ENCODE assay signal across 2 cellular contexts in genomic region chr5:54470191-54470590, GRCh38.
TF ChIP-seq lines count a peak whose summit lies in the region.

No MANE protein-coding gene starts in this region.

TF ChIP-seq in A549, 52 proteins besides CTCF, POLR2A, EP300 and RAD21:
- no peak for TF ChIP-seq RFX5 (IDR thresholded peaks at IDR 0.05)
- no peak for TF ChIP-seq HOXB5 (CRISPR knock-in tag; IDR thresholded peaks at IDR 0.05)
- no peak for TF ChIP-seq CBX8 (IDR thresholded peaks at IDR 0.05)
- TF ChIP-seq POLR2AphosphoS2 (conservative IDR thresholded peaks at IDR 0.05; ENCODE audit: low read length), result no peak
- no peak for TF ChIP-seq RNF2 (IDR thresholded peaks at IDR 0.05; ENCODE audit: borderline replicate concordance, low read depth)
- no peak for TF ChIP-seq BHLHE40 (IDR thresholded peaks at IDR 0.05; ENCODE audit: low read depth, low read length)
- TF ChIP-seq SMC3 (IDR thresholded peaks at IDR 0.05), result no peak
- no peak for TF ChIP-seq ZC3H11A (IDR thresholded peaks at IDR 0.05)
- TF ChIP-seq NR3C1 (IDR thresholded peaks at IDR 0.05), result no peak
- TF ChIP-seq RARB (CRISPR knock-in tag; IDR thresholded peaks at IDR 0.05), result no peak
- TF ChIP-seq CBX2 (IDR thresholded peaks at IDR 0.05; ENCODE audit: borderline replicate concordance, low read depth), result no peak
- no peak for TF ChIP-seq EHF (CRISPR knock-in tag; IDR thresholded peaks at IDR 0.05)
- no peak for TF ChIP-seq CEBPB (IDR thresholded peaks at IDR 0.05)
- no peak for TF ChIP-seq KDM5A (IDR thresholded peaks at IDR 0.05)
- TF ChIP-seq PBX3 (IDR thresholded peaks at IDR 0.05), result no peak
- TF ChIP-seq HEYL (CRISPR knock-in tag; IDR thresholded peaks at IDR 0.05), result no peak
TF ChIP-seq in A549: peak in this region for 0.

TF ChIP-seq in K562, 482 proteins besides CTCF, POLR2A, EP300 and RAD21:
- TF ChIP-seq ZNF778 (CRISPR knock-in tag; IDR thresholded peaks at IDR 0.05) (no peak), ZEB2 (IDR thresholded peaks at IDR 0.05) (no peak), ZKSCAN1 (IDR thresholded peaks at IDR 0.05; ENCODE audit: low read depth, low read length) (no peak), ZNF436 (CRISPR knock-in tag; IDR thresholded peaks at IDR 0.05) (no peak), SMAD3 (CRISPR knock-in tag; conservative IDR thresholded peaks at IDR 0.05) (no peak)
TF ChIP-seq in K562: peak in this region for 0.
